ENCODE assay signal across 8 cellular contexts in genomic region chr19:12847159-12848139, GRCh38. TPM values are rescaled to one million over a fixed set of nuclear protein-coding genes. Genes with fewer than 3 reads are reported as not detected.
DNase-seq lines count a peak whose midpoint lies in the region; ATAC-seq lines count a peak whose summit lies in the region.

No MANE protein-coding gene starts in this region.

- H3K4me1 ChIP-seq in aorta (ENCODE audit: control insufficient read depth in 1 of 2, insufficient read depth in 2 of 2, low read length in 2 of 2), result no peaks in the 10 kb centered on the region

- no peaks in the 10 kb centered on the region for H3K27me3 ChIP-seq in aorta (ENCODE audit: control insufficient read depth in 1 of 2, insufficient read depth in 2 of 2, low read length in 1 of 2)

- 12 to 13% methylated on average over 61 to 69 of the region's 69 CpGs for WGBS in aorta, 2 donors

- no peaks in the 10 kb centered on the region for H3K9me3 ChIP-seq in aorta (ENCODE audit: control insufficient read depth, low read length)

- intact Hi-C loops in left cardiac atrium (cut with DNase I), result loop anchor here in 1 of 2 donors (2.0 kb wide), 1 partner anchor 83 kb away; no protein-coding TSS in a partner anchor
- intact Hi-C loops in aorta (cut with DNase I), result loop anchor here (1.0 to 10.0 kb wide), 4 partner anchors 75 to 173 kb away; no protein-coding TSS in a partner anchor

- H3K27ac ChIP-seq in aorta (ENCODE audit: low read depth in 1 of 2, low read length in 2 of 2), result no peak overlapping the region

- ATAC-seq in GM18861 (IDR thresholded peaks at IDR 0.05; ENCODE audit: unreplicated experiment) (peak; percentile 45), left cardiac atrium (peak; percentile 99), aorta (ENCODE audit: low FRiP score) (peak; percentile 94)

- H3K36me3 ChIP-seq in aorta (ENCODE audit: control insufficient read depth in 1 of 2, insufficient read depth in 2 of 2, low read length in 1 of 2), result no peaks in the 10 kb centered on the region

- in situ Hi-C loops in ACHN (cut with HindIII; ENCODE audit: low pct_ligation_motif_present, low pct_unique_long_range_greater_than_20kb, low sequenced_read_pairs), result no loop called here

- DNase-seq in ACHN (peak; percentile 76), NAMALWA (ENCODE audit: low spot score) (peak; percentile 83), T-helper 2 cell (peak; percentile 62 to 81 (median 76)), amniotic epithelial cell (ENCODE audit: low read depth) (peak; percentile 65), left cardiac atrium (peak; percentile 83), renal cortical epithelial cell (ENCODE audit: low read depth) (peak; percentile 63), aorta (peak; percentile 90 to 96)

- H3K4me3 ChIP-seq in aorta (ENCODE audit: low read length in 2 of 2), result no peak overlapping the region

RNA-seq across cellular contexts. Expression of gene MAST1, which starts 9.1 kb away (rescaled TPM):
- total RNA-seq in left cardiac atrium (under 1 TPM; 0.29 to 0.37 TPM), renal cortical epithelial cell (0.20 and 0.52 TPM in 2 replicates), aorta (under 1 TPM in 1 of 2 donors, not detected in 1; 0.54 TPM)
- under 1 TPM in 1 of 2 donors, not detected in 1; 0.13 TPM for polyA plus RNA-seq in aorta

RNA-seq across cellular contexts. Expression of gene RTBDN, which starts 13.1 kb away (rescaled TPM):
- total RNA-seq in left cardiac atrium, result not detected
- not detected in 2 replicates for total RNA-seq in renal cortical epithelial cell
- total RNA-seq in aorta, result not detected
- polyA plus RNA-seq in aorta, result 1 to 10 TPM in 1 of 2 donors, not detected in 1; 2.0 TPM

RNA-seq across cellular contexts. Expression of gene DNASE2, which starts 33.8 kb away (rescaled TPM):
- 10 to 100 TPM; 19.9 to 23.6 TPM for total RNA-seq in left cardiac atrium
- 18.5 and 34.9 TPM in 2 replicates for total RNA-seq in renal cortical epithelial cell
- total RNA-seq in aorta, result 10 to 100 TPM; 26.8 to 39.5 TPM
- 10 to 100 TPM; 27.4 to 49.9 TPM for polyA plus RNA-seq in aorta

RNA-seq across cellular contexts. Expression of gene KLF1, which starts 39.6 kb away (rescaled TPM):
- total RNA-seq in left cardiac atrium (not detected), renal cortical epithelial cell (not detected in 2 replicates), aorta (under 1 TPM in 1 of 2 donors, not detected in 1; 0.39 TPM)
- polyA plus RNA-seq in aorta, result not detected

RNA-seq across cellular contexts. Expression of gene RNASEH2A, which starts 41.1 kb away (rescaled TPM):
- total RNA-seq in left cardiac atrium (1 to 10 TPM; 5.6 to 8.1 TPM), renal cortical epithelial cell (7.7 and 19.6 TPM in 2 replicates), aorta (1 to 10 TPM; 2.9 to 7.2 TPM)
- polyA plus RNA-seq in aorta, result 1 to 10 TPM; 1.6 to 3.3 TPM

Comparison
In these comparisons a context has a peak if more than half of its experiments do, and no peak if none do; other contexts are left out.
1. ATAC-seq: peak in every context shown above with its lines; median percentile 99 in left cardiac atrium; 94 in aorta; 45 in GM18861.